Comparison of ENCODE assay signal across 1 cellular context in genomic region chr5:1026700-1027621, GRCh38.
TF ChIP-seq lines count a peak whose summit lies in the region.

No MANE protein-coding gene starts in this region.

TF ChIP-seq in H1, 55 proteins besides CTCF, POLR2A, EP300 and RAD21 (continued from another document):
- no peak for TF ChIP-seq KDM4A (IDR thresholded peaks at IDR 0.05; ENCODE audit: low read depth, low read length, severe bottlenecking)
- no peak for TF ChIP-seq CHD7 (IDR thresholded peaks at IDR 0.05; ENCODE audit: insufficient replicate concordance, low read length)
- no peak for TF ChIP-seq RBBP5 (IDR thresholded peaks at IDR 0.05; ENCODE audit: borderline replicate concordance, low read depth, low read length)
- no peak for TF ChIP-seq SIX5 (IDR thresholded peaks at IDR 0.05; ENCODE audit: low read depth, low read length)
- no peak for TF ChIP-seq SIRT6 (IDR thresholded peaks at IDR 0.05; ENCODE audit: low read length)
TF ChIP-seq in H1: peak in this region for 0.
